In the genomic region with DNA sequence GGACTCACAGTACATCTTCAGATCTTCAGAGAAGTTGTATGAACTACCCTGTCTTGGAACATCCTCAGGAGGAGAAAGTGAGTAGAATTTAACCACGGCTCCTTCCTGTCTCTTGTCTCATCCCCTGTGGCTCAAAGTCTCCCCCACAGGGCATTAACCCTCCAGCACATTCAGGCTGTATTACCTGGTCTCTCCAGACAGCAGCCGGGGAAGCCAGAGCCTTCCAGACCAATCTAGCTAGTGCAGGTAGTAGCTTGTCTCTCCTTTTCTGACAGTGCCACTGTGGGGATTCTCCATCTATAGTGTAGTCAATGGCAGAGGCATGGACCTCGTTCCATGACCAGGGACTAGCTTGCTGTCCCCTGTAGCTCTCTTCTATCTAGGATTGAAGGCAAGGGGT, we compare ENCODE assay signal across 31 cellular contexts.
"Had no signal": no experiment of that assay in that cellular context is flagged by ENCODE, and none has a peak within 500 bp of the region (broad histone marks: within the 10 kb centered on the region; RNA-seq: fewer than 3 reads in every experiment).

No MANE protein-coding gene starts in this region.

- DNase-seq: activated CD4-positive, alpha-beta T cell treated with anti-CD3 and anti-CD28 coated beads for 4 hours; activated CD4-positive, alpha-beta T cell treated with anti-CD3 and anti-CD28 coated beads, Interleukin-2, amount 50 U/mL, for 4 hours; activated CD4-positive, CD25-positive, alpha-beta regulatory T cell; activated CD8-positive, alpha-beta memory T cell treated with anti-CD3 and anti-CD28 coated beads, Interleukin-2, amount 50 U/mL, for 4 hours; activated gamma-delta T cell; activated naive CD4-positive, alpha-beta T cell treated with anti-CD3 and anti-CD28 coated beads, Interleukin-2, amount 10 ng/mL, durations not matched to agents 7 days and 5 days; activated T-cell treated with anti-CD3 and anti-CD28 coated beads, Interleukin-2, amount 50 U/mL, for 1 hour; amygdala; esophagus squamous epithelium; foreskin melanocyte; heart right ventricle; islet precursor cell; left ventricle myocardium inferior; naive B cell; nephron progenitor cell; pancreas; retina; sigmoid colon; small intestine; stimulated activated CD4-positive, alpha-beta T cell treated with anti-CD3 and anti-CD28 coated beads, Interleukin-1b, Interleukin-23, amount 100 ng/mL, for 48 hours; stimulated activated CD4-positive, alpha-beta T cell treated with anti-CD3 and anti-CD28 coated beads, Interleukin-4, amount 100 ng/mL, for 4 hours; stimulated activated CD8-positive, alpha-beta memory T cell treated with anti-CD3 and anti-CD28 coated beads, Interleukin-4, amount 100 ng/mL, for 48 hours; stimulated activated naive CD8-positive, alpha-beta T cell treated with anti-CD3 and anti-CD28 coated beads, Interleukin-15, amount 100 ng/mL, for 72 hours; substantia nigra; T-helper 1 cell; uterus had no signal

- H3K27ac ChIP-seq: esophagus squamous epithelium, heart right ventricle, left ventricle myocardium inferior, pancreas, prostate gland, sigmoid colon, uterus had no signal

- H3K9me3 Mint-ChIP-seq: activated naive CD4-positive, alpha-beta T cell treated with anti-CD3 and anti-CD28 coated beads, Interleukin-2, amount 10 ng/mL, durations not matched to agents 7 days and 5 days; mesothelial cell of epicardium; stimulated activated memory B cell treated with anti-CD40 and anti-IgM and Interleukin-4, amounts not matched to agents 10 μg/mL and 1 μg/mL and 100 μg/mL, for 72 hours; stimulated activated naive CD8-positive, alpha-beta T cell treated with anti-CD3 and anti-CD28 coated beads, Interleukin-15, amount 100 ng/mL, for 72 hours; T-helper 2 cell treated with Interferon-gamma antibody and Interleukin-4, amounts not matched to agents 5 μg/mL and 100 μg/mL, for 36 hours; type B pancreatic cell had no signal

- ATAC-seq: heart right ventricle; pancreas; stimulated activated memory B cell treated with anti-CD40 and anti-IgM and Interleukin-4, amounts not matched to agents 10 μg/mL and 1 μg/mL and 100 μg/mL, for 72 hours; stimulated activated naive CD8-positive, alpha-beta T cell treated with anti-CD3 and anti-CD28 coated beads, Interleukin-15, amount 100 ng/mL, for 72 hours had no signal

- H3K4me1 Mint-ChIP-seq: activated naive CD4-positive, alpha-beta T cell treated with anti-CD3 and anti-CD28 coated beads, Interleukin-2, amount 10 ng/mL, durations not matched to agents 7 days and 5 days; naive B cell; nephron progenitor cell; stimulated activated memory B cell treated with anti-CD40 and anti-IgM and Interleukin-4, amounts not matched to agents 10 μg/mL and 1 μg/mL and 100 μg/mL, for 72 hours; stimulated activated naive CD8-positive, alpha-beta T cell treated with anti-CD3 and anti-CD28 coated beads, Interleukin-15, amount 100 ng/mL, for 72 hours had no signal

- H3K36me3 ChIP-seq: esophagus squamous epithelium, heart right ventricle, left ventricle myocardium inferior, pancreas, prostate gland, sigmoid colon, uterus had no signal

- H3K27ac Mint-ChIP-seq: activated naive CD4-positive, alpha-beta T cell treated with anti-CD3 and anti-CD28 coated beads, Interleukin-2, amount 10 ng/mL, durations not matched to agents 7 days and 5 days; mesothelial cell of epicardium; nephron progenitor cell; stimulated activated memory B cell treated with anti-CD40 and anti-IgM and Interleukin-4, amounts not matched to agents 10 μg/mL and 1 μg/mL and 100 μg/mL, for 72 hours; stimulated activated naive CD8-positive, alpha-beta T cell treated with anti-CD3 and anti-CD28 coated beads, Interleukin-15, amount 100 ng/mL, for 72 hours; T-helper 2 cell treated with Interferon-gamma antibody and Interleukin-4, amounts not matched to agents 5 μg/mL and 100 μg/mL, for 36 hours; type B pancreatic cell had no signal

- H3K4me1 ChIP-seq: left ventricle myocardium inferior, pancreas, prostate gland, sigmoid colon, uterus had no signal

- H3K9me3 ChIP-seq: esophagus squamous epithelium, heart right ventricle, left ventricle myocardium inferior, pancreas, prostate gland, sigmoid colon, uterus had no signal

- H3K36me3 Mint-ChIP-seq: activated naive CD4-positive, alpha-beta T cell treated with anti-CD3 and anti-CD28 coated beads, Interleukin-2, amount 10 ng/mL, durations not matched to agents 7 days and 5 days; mesothelial cell of epicardium; naive B cell; stimulated activated memory B cell treated with anti-CD40 and anti-IgM and Interleukin-4, amounts not matched to agents 10 μg/mL and 1 μg/mL and 100 μg/mL, for 72 hours; type B pancreatic cell had no signal

- H3K4me3 ChIP-seq: esophagus squamous epithelium, heart right ventricle, left ventricle myocardium inferior, pancreas, prostate gland, sigmoid colon, uterus had no signal

- H3K27me3 ChIP-seq: pancreas had no signal

- H3K4me3 Mint-ChIP-seq: activated naive CD4-positive, alpha-beta T cell treated with anti-CD3 and anti-CD28 coated beads, Interleukin-2, amount 10 ng/mL, durations not matched to agents 7 days and 5 days; mesothelial cell of epicardium; naive B cell; nephron progenitor cell; stimulated activated memory B cell treated with anti-CD40 and anti-IgM and Interleukin-4, amounts not matched to agents 10 μg/mL and 1 μg/mL and 100 μg/mL, for 72 hours; stimulated activated naive CD8-positive, alpha-beta T cell treated with anti-CD3 and anti-CD28 coated beads, Interleukin-15, amount 100 ng/mL, for 72 hours; T-helper 2 cell treated with Interferon-gamma antibody and Interleukin-4, amounts not matched to agents 5 μg/mL and 100 μg/mL, for 36 hours; type B pancreatic cell had no signal
